In genomic region chr17:64497565-64498035, GRCh38 we compare ENCODE assay signal across 7 cellular contexts. TPM values are rescaled to one million over a fixed set of nuclear protein-coding genes. Genes with fewer than 3 reads are reported as not detected.
A peak's percentile ranks its signal among the peaks of the same experiment; 100 is the strongest.
DNase-seq lines count a peak whose midpoint lies in the region; ATAC-seq and TF ChIP-seq lines count a peak whose summit lies in the region.

No MANE protein-coding gene starts in this region.

- H3K27ac ChIP-seq in PC-9 (peak overlapping the region; percentile 90), epithelial cell of prostate (peak overlapping the region; percentile 97)

- peaks cover 60% of the 10 kb centered on the region for H3K79me2 ChIP-seq in PC-9 (ENCODE audit: low read depth)

- no peaks in the 10 kb centered on the region for H3K9me3 ChIP-seq in PC-9 (ENCODE audit: insufficient read depth, low read depth)

- no peak for TF ChIP-seq CTCF in PC-9 (conservative IDR thresholded peaks at IDR 0.05)

- peak overlapping the region; percentile 83 for H3K4me3 ChIP-seq in PC-9

- peaks cover 53% of the 10 kb centered on the region for H4K20me1 ChIP-seq in PC-9 (ENCODE audit: insufficient read depth)

- no peaks in the 10 kb centered on the region for H3K27me3 ChIP-seq in PC-9 (ENCODE audit: insufficient read depth, low read depth)

- intact Hi-C loops in PC-9 (cut with micrococcal nuclease; ENCODE audit: unreplicated experiment), result loop anchor here (1.0 to 5.0 kb wide), 2 partner anchors 55 to 170 kb away; no protein-coding TSS in a partner anchor

- H3F3A ChIP-seq in PC-9 (ENCODE audit: insufficient read depth, low read depth), result peaks cover 66% of the 10 kb centered on the region

- no peak overlapping the region for H2AFZ ChIP-seq in PC-9

- no TSS peak for BruUV-seq in PC-9 (replicated peaks; lab: Mats Ljungman, UMichigan)

- peak; percentile 2 for ATAC-seq in GM21825 (IDR thresholded peaks at IDR 0.05; ENCODE audit: unreplicated experiment)

- CTCF ChIA-PET in PC-9 (lab: Charles Lee), result interaction anchor here (0.7 kb wide), 1 partner anchor 48 kb away, joined by 3 read pairs; no protein-coding TSS in a partner anchor

- peaks cover 50% of the 10 kb centered on the region for H3K36me3 ChIP-seq in PC-9 (ENCODE audit: low read depth)

- H3K4me2 ChIP-seq in PC-9, result peak overlapping the region; percentile 98

- DNase-seq in PC-9 (no peak), epithelial cell of prostate (ENCODE audit: low read depth, low spot score) (no peak), renal cortical epithelial cell (ENCODE audit: low read depth) (peak; percentile 16), OCI-M2 (lab: John Stamatoyannopoulos, UW; ENCODE audit: unreplicated experiment) (no peak), HuH-7.5 (ENCODE audit: low spot score) (no peak)
- DNase-seq in central memory CD4-positive, alpha-beta T cell, result no peak

- POLR2A ChIA-PET in PC-9 (lab: Charles Lee; ENCODE audit: unreplicated experiment), result interaction anchor here (0.7 to 1.3 kb wide), 3 partner anchors 8 to 78 kb away, joined by 3 to 10 read pairs (median 5); partner anchors contain the start of genes CEP95 and DDX5

- no peaks in the 10 kb centered on the region for H3K9me2 ChIP-seq in PC-9 (ENCODE audit: insufficient read depth)

- H3K4me1 ChIP-seq in PC-9 (replicated peaks; ENCODE audit: insufficient read depth), result peaks cover 55% of the 10 kb centered on the region

RNA-seq across cellular contexts. Expression of gene POLG2, which starts 0.7 kb away (rescaled TPM):
- total RNA-seq in PC-9 (2021) (23.3 and 32.7 TPM in 2 replicates), renal cortical epithelial cell (4.5 and 11.4 TPM in 2 replicates)

RNA-seq across cellular contexts. Expression of gene DDX5, which starts 8.5 kb away (rescaled TPM):
- 375 and 402 TPM in 2 replicates for total RNA-seq in PC-9 (2021)
- total RNA-seq in renal cortical epithelial cell, result 235 and 745 TPM in 2 replicates

RNA-seq across cellular contexts. Expression of gene CEP95, which starts 9.2 kb away (rescaled TPM):
- total RNA-seq in PC-9 (2021), result 56.0 and 57.2 TPM in 2 replicates
- 10.6 and 39.6 TPM in 2 replicates for total RNA-seq in renal cortical epithelial cell

RNA-seq across cellular contexts. Expression of gene MILR1, which starts 48.7 kb away (rescaled TPM):
- total RNA-seq in PC-9 (2021) (22.9 and 25.6 TPM in 2 replicates), renal cortical epithelial cell (0.20 TPM in 1 of 2 replicates, not detected in the other)
